ENCODE assay signal across 34 cellular contexts in the genomic region with DNA sequence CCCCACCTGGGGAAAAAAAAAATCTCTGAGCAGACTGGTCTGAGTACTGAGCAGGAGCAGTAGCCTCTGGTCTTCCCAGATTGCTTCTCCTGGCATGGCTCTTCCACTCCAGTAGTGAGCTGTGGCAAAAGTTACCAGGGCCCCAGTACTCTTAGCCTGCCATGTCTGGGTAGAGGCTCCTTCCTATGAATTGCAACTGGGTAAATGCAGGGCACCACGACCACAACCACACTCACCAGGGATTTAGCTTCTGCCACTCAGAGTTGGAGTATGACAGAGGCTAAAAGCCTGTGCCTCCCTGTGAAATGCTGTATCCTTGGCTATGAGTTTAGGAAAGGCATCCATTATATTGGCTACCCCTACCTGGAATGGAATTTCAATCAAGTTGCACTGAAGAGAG.
"Had no signal": no experiment of that assay in that cellular context is flagged by ENCODE, and none has a peak within 500 bp of the region (broad histone marks: within the 10 kb centered on the region; RNA-seq: fewer than 3 reads in every experiment).

No MANE protein-coding gene starts in this region.

- H3K36me3 Mint-ChIP-seq: activated CD8-positive, alpha-beta memory T cell treated with anti-CD3 and anti-CD28 coated beads, Interleukin-2, amount 10 ng/mL, durations not matched to agents 7 days and 5 days; activated naive CD8-positive, alpha-beta T cell treated with anti-CD3 and anti-CD28 coated beads for 36 hours had no signal

- H3K4me1 Mint-ChIP-seq: activated B cell treated with CpG ODN at 0.5 μM for 24 hours; activated CD4-positive, alpha-beta memory T cell treated with anti-CD3 and anti-CD28 coated beads, Interleukin-2, amount 10 ng/mL, durations not matched to agents 7 days and 5 days; activated CD8-positive, alpha-beta memory T cell treated with anti-CD3 and anti-CD28 coated beads, Interleukin-2, amount 10 ng/mL, durations not matched to agents 7 days and 5 days; activated T-helper 17 cell treated with anti-CD3 and anti-CD28 coated beads, Interleukin-2, amount 50 U/mL, for 72 hours had no signal

- H3K4me3 Mint-ChIP-seq: activated B cell treated with CpG ODN at 0.5 μM for 24 hours; activated CD4-positive, alpha-beta memory T cell treated with anti-CD3 and anti-CD28 coated beads, Interleukin-2, amount 10 ng/mL, durations not matched to agents 7 days and 5 days; activated CD8-positive, alpha-beta memory T cell treated with anti-CD3 and anti-CD28 coated beads, Interleukin-2, amount 10 ng/mL, durations not matched to agents 7 days and 5 days; activated naive CD8-positive, alpha-beta T cell treated with anti-CD3 and anti-CD28 coated beads for 36 hours; activated T-cell treated with anti-CD3 and anti-CD28 coated beads, Interleukin-2, amount 50 U/mL, for 72 hours; activated T-helper 17 cell treated with anti-CD3 and anti-CD28 coated beads, Interleukin-2, amount 50 U/mL, for 72 hours; T-helper 1 cell treated with Interleukin-12 subunit alpha and Interleukin-12 subunit beta and Interleukin-4 antibody, amounts not matched to agents 30 μg/mL and 1 μg/mL, for 36 hours; T-helper 2 cell treated with Interferon-gamma antibody and Interleukin-4, amounts not matched to agents 5 μg/mL and 100 μg/mL, for 36 hours had no signal

- ATAC-seq: activated CD8-positive, alpha-beta memory T cell treated with anti-CD3 and anti-CD28 coated beads, Interleukin-2, amount 10 ng/mL, durations not matched to agents 7 days and 5 days; activated T-cell treated with anti-CD3 and anti-CD28 coated beads, Interleukin-2, amount 50 U/mL, for 72 hours; activated T-helper 17 cell treated with anti-CD3 and anti-CD28 coated beads, Interleukin-2, amount 50 U/mL, for 72 hours; PC-3 had no signal

- H3K9me3 Mint-ChIP-seq: activated B cell treated with CpG ODN at 0.5 μM for 24 hours; activated CD4-positive, alpha-beta memory T cell treated with anti-CD3 and anti-CD28 coated beads, Interleukin-2, amount 10 ng/mL, durations not matched to agents 7 days and 5 days; activated naive CD8-positive, alpha-beta T cell treated with anti-CD3 and anti-CD28 coated beads for 36 hours; activated T-cell treated with anti-CD3 and anti-CD28 coated beads, Interleukin-2, amount 50 U/mL, for 72 hours; activated T-helper 17 cell treated with anti-CD3 and anti-CD28 coated beads, Interleukin-2, amount 50 U/mL, for 72 hours; T-helper 1 cell treated with Interleukin-12 subunit alpha and Interleukin-12 subunit beta and Interleukin-4 antibody, amounts not matched to agents 30 μg/mL and 1 μg/mL, for 36 hours; T-helper 2 cell treated with Interferon-gamma antibody and Interleukin-4, amounts not matched to agents 5 μg/mL and 100 μg/mL, for 36 hours had no signal

- H3K4me1 ChIP-seq: Peyer's patch, SJSA1 had no signal

- H3K9me3 ChIP-seq: Peyer's patch, SK-N-SH had no signal

- DNase-seq: activated B cell treated with CpG ODN at 0.5 μM for 24 hours; activated CD4-positive, alpha-beta memory T cell treated with anti-CD3 and anti-CD28 coated beads, Interleukin-2, amount 10 ng/mL, durations not matched to agents 7 days and 5 days; activated CD4-positive, alpha-beta T cell treated with anti-CD3 and anti-CD28 coated beads for 1 hour; activated CD4-positive, alpha-beta T cell treated with anti-CD3 and anti-CD28 coated beads for 48 hours; activated CD8-positive, alpha-beta memory T cell treated with anti-CD3 and anti-CD28 coated beads for 24 hours; activated CD8-positive, alpha-beta memory T cell treated with anti-CD3 and anti-CD28 coated beads, Interleukin-2, amount 10 ng/mL, durations not matched to agents 7 days and 5 days; activated CD8-positive, alpha-beta memory T cell treated with anti-CD3 and anti-CD28 coated beads, Interleukin-2, amount 50 U/mL, for 48 hours; activated effector memory CD4-positive, alpha-beta T cell treated with anti-CD3 and anti-CD28 coated beads, Interleukin-2, amount 50 U/mL, for 16 hours; activated naive CD4-positive, alpha-beta T cell; activated naive CD4-positive, alpha-beta T cell treated with anti-CD3 and anti-CD28 coated beads, Interleukin-2, amount 50 U/mL, for 16 hours; activated naive CD8-positive, alpha-beta T cell treated with anti-CD3 and anti-CD28 coated beads for 36 hours; activated T-cell treated with anti-CD3 and anti-CD28 coated beads, Interleukin-2, amount 50 U/mL, for 1 hour; activated T-cell treated with anti-CD3 and anti-CD28 coated beads, Interleukin-2, amount 50 U/mL, for 72 hours; amniotic stem cell; aorta; brain microvascular endothelial cell; central memory CD4-positive, alpha-beta T cell; NCI-H1048; NCI-H1105 treated with DMSO at 0.1 percent for 48 hours; NCI-H1436; NCI-H1694; NCI-H1930; NCI-H345; NCI-H524 treated with DMSO at 0.1 percent for 48 hours; NK-92 treated with Interleukin-12 subunit alpha and Interleukin-12 subunit beta, amount 100 ng/mL, for 24 hours; PC-3; Peyer's patch; RPMI8226; SHP77 treated with DMSO at 0.1 percent for 48 hours; SK-N-SH had no signal

- H3K4me3 ChIP-seq: Peyer's patch, SJSA1 had no signal

- H3K4me2 ChIP-seq: SK-N-SH had no signal

- H3K27ac Mint-ChIP-seq: activated B cell treated with CpG ODN at 0.5 μM for 24 hours; activated CD4-positive, alpha-beta memory T cell treated with anti-CD3 and anti-CD28 coated beads, Interleukin-2, amount 10 ng/mL, durations not matched to agents 7 days and 5 days; activated CD8-positive, alpha-beta memory T cell treated with anti-CD3 and anti-CD28 coated beads, Interleukin-2, amount 10 ng/mL, durations not matched to agents 7 days and 5 days; activated naive CD8-positive, alpha-beta T cell treated with anti-CD3 and anti-CD28 coated beads for 36 hours; activated T-cell treated with anti-CD3 and anti-CD28 coated beads, Interleukin-2, amount 50 U/mL, for 72 hours; activated T-helper 17 cell treated with anti-CD3 and anti-CD28 coated beads, Interleukin-2, amount 50 U/mL, for 72 hours; T-helper 1 cell treated with Interleukin-12 subunit alpha and Interleukin-12 subunit beta and Interleukin-4 antibody, amounts not matched to agents 30 μg/mL and 1 μg/mL, for 36 hours; T-helper 2 cell treated with Interferon-gamma antibody and Interleukin-4, amounts not matched to agents 5 μg/mL and 100 μg/mL, for 36 hours had no signal

- H3K27ac ChIP-seq: brain microvascular endothelial cell, Peyer's patch, SJSA1 had no signal

- H3K9me2 ChIP-seq: SK-N-SH had no signal

- H3K27me3 ChIP-seq: brain microvascular endothelial cell, Peyer's patch, SJSA1 had no signal

- H3K36me3 ChIP-seq: brain microvascular endothelial cell, Peyer's patch, SJSA1 had no signal

- H3K9ac ChIP-seq: SK-N-SH had no signal
